1 cellular context compared by ENCODE assay signal in genomic region chr1:211634461-211634860, GRCh38.
TF ChIP-seq lines count a peak whose summit lies in the region.

No MANE protein-coding gene starts in this region.

TF ChIP-seq in IMR-90, 13 proteins besides CTCF, POLR2A, EP300 and RAD21:
- no peak for TF ChIP-seq RFX5 (IDR thresholded peaks at IDR 0.05; ENCODE audit: low read depth, low read length)
- no peak for TF ChIP-seq USF2 (IDR thresholded peaks at IDR 0.05; ENCODE audit: low read depth, low read length)
- no peak for TF ChIP-seq BHLHE40 (IDR thresholded peaks at IDR 0.05; ENCODE audit: low read depth, low read length)
- no peak for TF ChIP-seq FOS (IDR thresholded peaks at IDR 0.05; ENCODE audit: low read depth, low read length)
- TF ChIP-seq RCOR1 (IDR thresholded peaks at IDR 0.05; ENCODE audit: insufficient replicate concordance, low read length), result no peak
- TF ChIP-seq MAFK (IDR thresholded peaks at IDR 0.05; ENCODE audit: low read depth, low read length), result no peak
- TF ChIP-seq ELK1 (IDR thresholded peaks at IDR 0.05; ENCODE audit: borderline replicate concordance, low read depth, low read length), result no peak
- TF ChIP-seq NFE2L2 (IDR thresholded peaks at IDR 0.05; ENCODE audit: low read depth, low read length), result no peak
- TF ChIP-seq MXI1 (IDR thresholded peaks at IDR 0.05; ENCODE audit: borderline replicate concordance, low read depth, low read length), result no peak
- TF ChIP-seq MAZ (IDR thresholded peaks at IDR 0.05; ENCODE audit: borderline replicate concordance, low read depth, low read length), result no peak
- no peak for TF ChIP-seq CEBPB (IDR thresholded peaks at IDR 0.05; ENCODE audit: low read depth, low read length)
- TF ChIP-seq SMC3 (IDR thresholded peaks at IDR 0.05; ENCODE audit: low read depth, low read length), result no peak
- no peak for TF ChIP-seq CHD1 (IDR thresholded peaks at IDR 0.05; ENCODE audit: low read depth, low read length)
